Comparison of ENCODE assay signal across 6 cellular contexts in genomic region chr9:133477992-133478850, GRCh38. TPM values are rescaled to one million over a fixed set of nuclear protein-coding genes. Genes with fewer than 3 reads are reported as not detected.
DNase-seq lines count a peak whose midpoint lies in the region; ATAC-seq and TF ChIP-seq lines count a peak whose summit lies in the region.

No MANE protein-coding gene starts in this region.

- intact Hi-C loops in heart right ventricle (cut with DNase I): loop anchor here in 2 of 10 donors (2.0 to 5.0 kb wide), 2 partner anchors 291 to 1126 kb away; partner anchors contain the start of gene SETX (in 1 of the 2)

- H3K4me3 ChIP-seq in H7 (ENCODE audit: insufficient read depth, low read depth, low read length) (peak overlapping the region; percentile 63), heart right ventricle (peak overlapping the region; percentile 53 to 77 (median 65)), subcutaneous abdominal adipose tissue (ENCODE audit: low read depth in 1 of 5, low read length in 5 of 5) (peak overlapping the region in 4 of 5 donors; percentile 50 to 69 (median 62))

- peaks cover 10% of the 10 kb centered on the region for H3K36me3 ChIP-seq in H7 (replicated peaks; ENCODE audit: control insufficient read depth, insufficient read depth, low read length)
- peaks cover 0 to 38% (median 0%) of the 10 kb centered on the region in 9 donors for H3K36me3 ChIP-seq in heart right ventricle
- H3K36me3 ChIP-seq in subcutaneous abdominal adipose tissue (ENCODE audit: control insufficient read depth in 5 of 5, insufficient read depth in 5 of 5, low read length in 5 of 5): peaks cover 0 to 13% (median 10%) of the 10 kb centered on the region in 5 donors

- peaks cover 3% of the 10 kb centered on the region for H3K27me3 ChIP-seq in H7 (ENCODE audit: control insufficient read depth, insufficient read depth, low read length)
- H3K27me3 ChIP-seq in heart right ventricle: peaks cover 0 to 7% (median 0%) of the 10 kb centered on the region in 7 donors
- peaks cover 0 to 4% (median 0%) of the 10 kb centered on the region in 5 donors for H3K27me3 ChIP-seq in subcutaneous abdominal adipose tissue (ENCODE audit: control insufficient read depth in 5 of 5, insufficient read depth in 4 of 5, low read length in 5 of 5)

- 28 to 35% methylated on average over 17 of the region's 17 CpGs for WGBS in heart right ventricle, 2 donors

- peak; percentile 46 to 75 (median 56) for ATAC-seq in heart right ventricle

- DNase-seq in ELR (ENCODE audit: low read depth) (peak; percentile 81), H7 (peak; percentile 85), RPMI7951 (ENCODE audit: low read depth) (peak; percentile 58), heart right ventricle (peak; percentile 49 to 50), NCI-H446 treated with DMSO at 0.1 percent for 48 hours (lab: John Stamatoyannopoulos, UW) (no peak)

- H3K9me3 ChIP-seq in heart right ventricle: no peaks in the 10 kb centered on the region
- H3K9me3 ChIP-seq in subcutaneous abdominal adipose tissue (ENCODE audit: control insufficient read depth in 5 of 5, low read length in 5 of 5): no peaks in the 10 kb centered on the region

- TF ChIP-seq CTCF in heart right ventricle (IDR thresholded peaks at IDR 0.05): no peak

- H3K4me1 ChIP-seq in heart right ventricle (peaks cover 7 to 61% (median 18%) of the 10 kb centered on the region in 9 donors), subcutaneous abdominal adipose tissue (ENCODE audit: control insufficient read depth in 5 of 5, insufficient read depth in 5 of 5, low read length in 5 of 5) (peaks cover 1 to 38% (median 18%) of the 10 kb centered on the region in 5 donors)

- H3K27ac ChIP-seq in heart right ventricle (peak overlapping the region; percentile 33 to 90 (median 85)), subcutaneous abdominal adipose tissue (ENCODE audit: low read depth, low read length) (no peak overlapping the region)

- H3K9ac ChIP-seq in subcutaneous abdominal adipose tissue (ENCODE audit: low read length in 5 of 5): peak overlapping the region in 4 of 5 donors; percentile 38 to 70 (median 56)

RNA-seq across cellular contexts. Expression of gene SLC2A6, which starts 0.7 kb away (rescaled TPM):
- total RNA-seq in H7 (2014; rRNA removed; shearing (Covaris generic)): 13.8 and 18.2 TPM in 2 replicates
- 15.4 and 23.7 TPM in 2 replicates for total RNA-seq in RPMI7951 (2014; rRNA removed; shearing (Covaris generic))
- 1 to 10 TPM; 1.3 to 7.0 (median 2.2) TPM for total RNA-seq in heart right ventricle
- 1 to 10 TPM; 4.9 to 5.6 TPM for polyA plus RNA-seq in heart right ventricle

RNA-seq across cellular contexts. Expression of gene CACFD1, which starts 18.4 kb away (rescaled TPM):
- total RNA-seq in H7 (2014; rRNA removed; shearing (Covaris generic)): 9.5 and 11.3 TPM in 2 replicates
- 2.4 TPM in 2 replicates for total RNA-seq in RPMI7951 (2014; rRNA removed; shearing (Covaris generic))
- total RNA-seq in heart right ventricle: 10 to 100 TPM in 9 of 10 donors, 1 to 10 TPM in 1; 8.8 to 12.6 (median 10.8) TPM
- polyA plus RNA-seq in heart right ventricle: 10 to 100 TPM; 10.0 to 17.3 TPM

RNA-seq across cellular contexts. Expression of gene MYMK, which starts 46.5 kb away (rescaled TPM):
- total RNA-seq in H7 (2014; rRNA removed; shearing (Covaris generic)): not detected in 2 replicates
- total RNA-seq in RPMI7951 (2014; rRNA removed; shearing (Covaris generic)): not detected in 2 replicates
- not detected for total RNA-seq in heart right ventricle
- polyA plus RNA-seq in heart right ventricle: not detected

RNA-seq across cellular contexts. Expression of gene ADAMTS13, which starts 56.1 kb away (rescaled TPM):
- total RNA-seq in H7 (2014; rRNA removed; shearing (Covaris generic)): 2.8 and 5.5 TPM in 2 replicates
- not detected in 2 replicates for total RNA-seq in RPMI7951 (2014; rRNA removed; shearing (Covaris generic))
- 1 to 10 TPM; 2.2 to 4.8 (median 3.5) TPM for total RNA-seq in heart right ventricle
- 10 to 100 TPM in 1 of 2 donors, 1 to 10 TPM in 1; 1.5 to 17.8 TPM for polyA plus RNA-seq in heart right ventricle

RNA-seq across cellular contexts. Expression of gene ADAMTSL2, which starts 56.3 kb away (rescaled TPM):
- 0.42 and 0.70 TPM in 2 replicates for total RNA-seq in H7 (2014; rRNA removed; shearing (Covaris generic))
- 6.6 and 9.7 TPM in 2 replicates for total RNA-seq in RPMI7951 (2014; rRNA removed; shearing (Covaris generic))
- total RNA-seq in heart right ventricle: 1 to 10 TPM; 2.0 to 9.1 (median 4.3) TPM
- polyA plus RNA-seq in heart right ventricle: 1 to 10 TPM; 4.9 to 7.5 TPM
